8 cellular contexts compared by ENCODE assay signal in genomic region chr12:51341259-51342007, GRCh38. TPM values are rescaled to one million over a fixed set of nuclear protein-coding genes. Genes with fewer than 3 reads are reported as not detected.
DNase-seq lines count a peak whose midpoint lies in the region; ATAC-seq and TF ChIP-seq lines count a peak whose summit lies in the region.

No MANE protein-coding gene starts in this region.

- peak; percentile 100 for TF ChIP-seq CTCF in AG10803 (conservative IDR thresholded peaks at IDR 0.05; ENCODE audit: low read length)

- H3K4me3 ChIP-seq in AG10803 (ENCODE audit: low read length): peak overlapping the region; percentile 47

- peak; percentile 65 for DNase-seq in AG10803 (ENCODE audit: low read depth)
- peak; percentile 25 for DNase-seq in NCI-H2196 treated with DMSO at 0.1 percent for 48 hours (lab: John Stamatoyannopoulos, UW; ENCODE audit: unreplicated experiment)
- peak; percentile 55 for DNase-seq in activated CD4-positive, alpha-beta T cell treated with anti-CD3 and anti-CD28 coated beads for 1 hour
- DNase-seq in cerebellum (ENCODE audit: low spot score): peak; percentile 73
- DNase-seq in stimulated activated CD4-positive, alpha-beta T cell treated with anti-CD3 and anti-CD28 coated beads, Interleukin-2, amount 100 ng/mL, for 4 hours (ENCODE audit: low read depth): peak; percentile 68

- ATAC-seq in GM21825 (IDR thresholded peaks at IDR 0.05; ENCODE audit: unreplicated experiment): peak; percentile 52
- no peak for ATAC-seq in GM19463 (IDR thresholded peaks at IDR 0.05; ENCODE audit: unreplicated experiment)

- peak overlapping the region; percentile 21 for H3K27ac ChIP-seq in layer of hippocampus (ENCODE audit: low read depth, low read length)

- no peaks in the 10 kb centered on the region for H3K27me3 ChIP-seq in layer of hippocampus (ENCODE audit: control insufficient read depth, insufficient read depth, low read length)

RNA-seq across cellular contexts. Expression of gene CELA1, which starts 5.0 kb away (rescaled TPM):
- not detected for total RNA-seq in cerebellum

RNA-seq across cellular contexts. Expression of gene BIN2, which starts 17.5 kb away (rescaled TPM):
- 1.1 TPM for total RNA-seq in cerebellum

RNA-seq across cellular contexts. Expression of gene GALNT6, which starts 49.8 kb away (rescaled TPM):
- 1.5 TPM for total RNA-seq in cerebellum
